ENCODE assay signal across 26 cellular contexts in the genomic region with DNA sequence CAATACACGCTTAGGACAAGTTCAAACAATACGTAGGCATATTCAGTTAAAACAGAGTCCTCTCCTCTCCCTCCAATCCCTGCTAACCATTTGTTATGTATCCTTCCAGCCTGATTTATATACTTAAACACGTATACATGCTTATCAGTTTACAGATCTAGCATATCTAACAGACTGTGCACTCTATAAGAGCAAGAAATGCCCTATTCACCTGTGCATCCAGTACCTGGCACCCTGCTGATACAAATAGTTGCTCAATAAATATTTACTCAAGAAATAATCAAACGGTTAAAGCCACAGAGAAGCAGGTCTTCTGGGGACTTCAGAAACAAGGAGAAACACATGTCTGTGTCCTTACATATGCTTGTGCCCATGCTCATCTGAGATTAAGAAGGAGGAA.
"Had no signal": no experiment of that assay in that cellular context is flagged by ENCODE, and none has a peak within 500 bp of the region (broad histone marks: within the 10 kb centered on the region; RNA-seq: fewer than 3 reads in every experiment).

No MANE protein-coding gene starts in this region.

- H3K4me1 Mint-ChIP-seq: WTC11 had no signal

- H3K9me3 Mint-ChIP-seq: activated naive CD4-positive, alpha-beta T cell treated with anti-CD3 and anti-CD28 coated beads, Interleukin-2, amount 50 U/mL, for 72 hours; activated naive CD8-positive, alpha-beta T cell treated with anti-CD3 and anti-CD28 coated beads, Interleukin-2, amount 50 U/mL, for 24 hours; activated T-cell treated with anti-CD3 and anti-CD28 coated beads, Interleukin-2, amount 50 U/mL, for 4 hours; T-helper 2 cell treated with Interferon-gamma antibody and Interleukin-4, amounts not matched to agents 5 μg/mL and 100 μg/mL, for 36 hours; WTC11 had no signal

- DNase-seq: activated CD4-positive, alpha-beta T cell treated with anti-CD3 and anti-CD28 coated beads for 48 hours; activated CD4-positive, alpha-beta T cell treated with anti-CD3 and anti-CD28 coated beads, Interleukin-2, amount 50 U/mL, for 48 hours; activated CD4-positive, CD25-positive, alpha-beta regulatory T cell treated with anti-CD3 and anti-CD28 coated beads, Interleukin-2, amount 50 U/mL, for 72 hours; activated CD8-positive, alpha-beta memory T cell treated with anti-CD3 and anti-CD28 coated beads, Interleukin-2, amount 10 ng/mL, durations not matched to agents 7 days and 5 days; activated effector memory CD4-positive, alpha-beta T cell treated with anti-CD3 and anti-CD28 coated beads, Interleukin-2, amount 50 U/mL, for 16 hours; activated naive CD4-positive, alpha-beta T cell treated with Interleukin-2 at 50 U/mL for 16 hours; activated naive CD8-positive, alpha-beta T cell treated with anti-CD3 and anti-CD28 coated beads, Interleukin-2, amount 50 U/mL, for 24 hours; activated T-cell treated with anti-CD3 and anti-CD28 coated beads, Interleukin-2, amount 50 U/mL, for 4 hours; amniotic stem cell; body of pancreas; central memory CD4-positive, alpha-beta T cell; Kasumi-1; NCI-H1048; NCI-H1694; NCI-H2029 treated with DMSO at 0.1 percent for 48 hours; NCI-H345; NCI-H510A treated with DMSO at 0.1 percent for 48 hours; NCI-H82; RPMI8226; SJCRH30; SK-N-SH; SW 1271 had no signal

- H3K27me3 Mint-ChIP-seq: activated CD8-positive, alpha-beta memory T cell treated with anti-CD3 and anti-CD28 coated beads, Interleukin-2, amount 10 ng/mL, durations not matched to agents 7 days and 5 days; activated naive CD8-positive, alpha-beta T cell treated with anti-CD3 and anti-CD28 coated beads, Interleukin-2, amount 50 U/mL, for 24 hours had no signal

- H3K27ac Mint-ChIP-seq: activated CD8-positive, alpha-beta memory T cell treated with anti-CD3 and anti-CD28 coated beads, Interleukin-2, amount 10 ng/mL, durations not matched to agents 7 days and 5 days; activated naive CD4-positive, alpha-beta T cell treated with anti-CD3 and anti-CD28 coated beads, Interleukin-2, amount 50 U/mL, for 72 hours; activated naive CD8-positive, alpha-beta T cell treated with anti-CD3 and anti-CD28 coated beads, Interleukin-2, amount 50 U/mL, for 24 hours; T-helper 2 cell treated with Interferon-gamma antibody and Interleukin-4, amounts not matched to agents 5 μg/mL and 100 μg/mL, for 36 hours; WTC11 had no signal

- H3K36me3 Mint-ChIP-seq: activated naive CD4-positive, alpha-beta T cell treated with anti-CD3 and anti-CD28 coated beads, Interleukin-2, amount 50 U/mL, for 72 hours; WTC11 had no signal

- H3K4me3 Mint-ChIP-seq: activated CD8-positive, alpha-beta memory T cell treated with anti-CD3 and anti-CD28 coated beads, Interleukin-2, amount 10 ng/mL, durations not matched to agents 7 days and 5 days; activated naive CD8-positive, alpha-beta T cell treated with anti-CD3 and anti-CD28 coated beads, Interleukin-2, amount 50 U/mL, for 24 hours; activated T-cell treated with anti-CD3 and anti-CD28 coated beads, Interleukin-2, amount 50 U/mL, for 4 hours; T-helper 2 cell treated with Interferon-gamma antibody and Interleukin-4, amounts not matched to agents 5 μg/mL and 100 μg/mL, for 36 hours; WTC11 had no signal

- ATAC-seq: activated CD8-positive, alpha-beta memory T cell treated with anti-CD3 and anti-CD28 coated beads, Interleukin-2, amount 10 ng/mL, durations not matched to agents 7 days and 5 days; activated naive CD4-positive, alpha-beta T cell treated with anti-CD3 and anti-CD28 coated beads, Interleukin-2, amount 50 U/mL, for 72 hours; activated naive CD8-positive, alpha-beta T cell treated with anti-CD3 and anti-CD28 coated beads, Interleukin-2, amount 50 U/mL, for 24 hours; activated T-cell treated with anti-CD3 and anti-CD28 coated beads, Interleukin-2, amount 50 U/mL, for 4 hours; body of pancreas; Right ventricle myocardium inferior; WTC11 had no signal
